In genomic region chr6:17640477-17640917, GRCh38 we compare ENCODE assay signal across 18 cellular contexts. TPM values are rescaled to one million over a fixed set of nuclear protein-coding genes. Genes with fewer than 3 reads are reported as not detected.
DNase-seq lines count a peak whose midpoint lies in the region; ATAC-seq and TF ChIP-seq lines count a peak whose summit lies in the region.
"Had no signal": no experiment of that assay in that cellular context is flagged by ENCODE, and none has a peak within 500 bp of the region (broad histone marks: within the 10 kb centered on the region; RNA-seq: fewer than 3 reads in every experiment).

No MANE protein-coding gene starts in this region.

- CTCF ChIA-PET in IMR-90 (lab: Yijun Ruan, JAX) (no interaction called here), mammary epithelial cell (lab: Charles Lee; ENCODE audit: low non-redundant PET) (no interaction called here)

- BruUV-seq in IMR-90 (replicated peaks; lab: Mats Ljungman, UMichigan) = no TSS peak
- BruUV-seq in mammary epithelial cell (replicated peaks; lab: Mats Ljungman, UMichigan) = no TSS peak

- no peak overlapping the region for H2BK120ac ChIP-seq in IMR-90 (ENCODE audit: low read depth, low read length)

- H3K4me1 Mint-ChIP-seq in natural killer cell = peaks cover 9 to 23% of the 10 kb centered on the region in 2 donors

- H3K4me2 ChIP-seq in IMR-90 (ENCODE audit: low read depth, low read length) (no peak overlapping the region), mammary epithelial cell (ENCODE audit: insufficient read depth, low read depth, low read length) (no peak overlapping the region)
- H3K4me2 ChIP-seq: smooth muscle cell had no signal

- H3K18ac ChIP-seq in IMR-90 (ENCODE audit: low read depth, low read length) = no peak overlapping the region

- no peak for TF ChIP-seq RAD21 in IMR-90 (IDR thresholded peaks at IDR 0.05; ENCODE audit: low read length)

- H3K27ac Mint-ChIP-seq in natural killer cell = peak overlapping the region; percentile 49 to 54

- H3K4ac ChIP-seq in IMR-90 (ENCODE audit: low read depth, low read length) = no peak overlapping the region

- no peak overlapping the region for H2BK5ac ChIP-seq in IMR-90 (ENCODE audit: low read depth, low read length, poor library complexity, severe bottlenecking)

- H3K56ac ChIP-seq in IMR-90 (ENCODE audit: extremely low read depth, insufficient read depth, low read length) = no peak overlapping the region

- no peak overlapping the region for H4K5ac ChIP-seq in IMR-90 (ENCODE audit: low read depth, low read length)

- WGBS in IMR-90 (ENCODE audit: extremely low coverage in 2 of 2, insufficient read length in 1 of 2), 2 experiments = no CpG with 5 or more reads among the region's 3 CpGs
- WGBS in mammary epithelial cell (ENCODE audit: low coverage, missing lambda C conversion rate) = 100% methylated on average over 3 of the region's 3 CpGs

- 0 out of 2 replicates have a peak, but pooled peaks cover 5% of the 10 kb centered on the region for H3K9me1 ChIP-seq in IMR-90 (ENCODE audit: insufficient read depth, low read length)

- H3K79me1 ChIP-seq in IMR-90 (ENCODE audit: low read depth in 1 of 2, low read length in 2 of 2) = peaks cover 14 to 49% of the 10 kb centered on the region in 2 experiments

- H3K4me3 ChIP-seq in IMR-90 (ENCODE audit: insufficient read depth, low read depth, low read length) = no peak overlapping the region
- H3K4me3 ChIP-seq in mammary epithelial cell (replicated peaks in 1 of 3; ENCODE audit: insufficient read depth in 1 of 3, low read depth in 2 of 3, low read length in 3 of 3) = no peak overlapping the region
- H3K4me3 ChIP-seq: lung, smooth muscle cell, testis had no signal

- H3K9me3 ChIP-seq in IMR-90 (ENCODE audit: control insufficient read depth, insufficient read depth, low read length) = no peaks in the 10 kb centered on the region
- no peaks in the 10 kb centered on the region for H3K9me3 ChIP-seq in mammary epithelial cell (replicated peaks; ENCODE audit: insufficient read depth, low read length)
- H3K9me3 ChIP-seq: testis had no signal

- H3K27me3 Mint-ChIP-seq in natural killer cell (ENCODE audit: low read depth in 2 of 2) = no peaks in the 10 kb centered on the region

- no peak overlapping the region for H2AK9ac ChIP-seq in IMR-90 (replicated peaks; ENCODE audit: low read depth, low read length, poor library complexity)

- no peak for ATAC-seq in IMR-90 (ENCODE audit: low read depth)
- no peak for ATAC-seq in natural killer cell

- POLR2A ChIA-PET in IMR-90 (lab: Charles Lee; ENCODE audit: unreplicated experiment) = no interaction called here

- H2AFZ ChIP-seq in IMR-90 (replicated peaks; ENCODE audit: low read length, poor library complexity) (no peak overlapping the region), mammary epithelial cell (ENCODE audit: low read depth, low read length) (no peak overlapping the region)

- H3K36me3 ChIP-seq in IMR-90 (ENCODE audit: control insufficient read depth, insufficient read depth, low read length) (peaks cover 35% of the 10 kb centered on the region), mammary epithelial cell (ENCODE audit: insufficient read depth, low read length) (peaks cover 54% of the 10 kb centered on the region)

- no peak overlapping the region for H3K4me3 Mint-ChIP-seq in natural killer cell

- peaks cover 34% of the 10 kb centered on the region for H3K36me3 Mint-ChIP-seq in natural killer cell

- no peaks in the 10 kb centered on the region for H3K9me3 Mint-ChIP-seq in natural killer cell

- no peak overlapping the region for H3K14ac ChIP-seq in IMR-90 (replicated peaks; ENCODE audit: low read depth, low read length)

- H3K27ac ChIP-seq in IMR-90 (ENCODE audit: insufficient read depth, low read length) = no peak overlapping the region
- H3K27ac ChIP-seq in mammary epithelial cell (ENCODE audit: insufficient read depth, low read depth, low read length) = no peak overlapping the region
- H3K27ac ChIP-seq: 22Rv1, testis had no signal

- H2BK15ac ChIP-seq in IMR-90 (ENCODE audit: low read depth, low read length) = no peak overlapping the region

- TF ChIP-seq CTCF in IMR-90 (conservative IDR thresholded peaks at IDR 0.05; ENCODE audit: low read depth, low read length) (no peak), mammary epithelial cell (conservative IDR thresholded peaks at IDR 0.05 in 1 of 2, IDR thresholded peaks at IDR 0.05 in 1 of 2; ENCODE audit: extremely low read depth in 1 of 2, insufficient read depth in 1 of 2, low read depth in 1 of 2, low read length in 2 of 2) (no peak), natural killer cell (IDR thresholded peaks at IDR 0.05) (no peak)

- dilution Hi-C loops in IMR-90 (cut with HindIII; ENCODE audit: low sequenced_read_pairs, unreplicated experiment) = no loop called here
- dilution Hi-C loops in mammary epithelial cell (cut with HindIII; ENCODE audit: low sequenced_read_pairs) = no loop called here

- DNase-seq in NOMO-1 treated with DMSO at 0.1 percent for 48 hours (lab: John Stamatoyannopoulos, UW; ENCODE audit: unreplicated experiment) (peak; percentile 31), NOMO-1 treated with dmso at 0.1 percent for 144 hours (lab: John Stamatoyannopoulos, UW; ENCODE audit: unreplicated experiment) (no peak), IMR-90 (peak; percentile 35), mammary epithelial cell (peak; percentile 2), natural killer cell (no peak), NCI-H2081 (lab: John Stamatoyannopoulos, UW) (no peak), NCI-H2029 treated with DMSO at 0.1 percent for 48 hours (lab: John Stamatoyannopoulos, UW) (no peak)
- DNase-seq in stimulated activated CD4-positive, alpha-beta T cell treated with anti-CD3 and anti-CD28 coated beads, Interleukin-2, amount 100 ng/mL, for 48 hours = no peak
- DNase-seq: activated CD4-positive, CD25-positive, alpha-beta regulatory T cell treated with anti-CD3 and anti-CD28 coated beads, Interleukin-2, amount 50 U/mL, for 72 hours; Calu3; effector memory CD4-positive, alpha-beta T cell; hippocampal formation; NCI-H2171 treated with DMSO at 0.1 percent for 48 hours; SW 1271; testis had no signal

- H3K27me3 ChIP-seq in IMR-90 (ENCODE audit: control insufficient read depth, insufficient read depth, low read length) (no peaks in the 10 kb centered on the region), mammary epithelial cell (ENCODE audit: insufficient read depth, low read length) (no peaks in the 10 kb centered on the region)
- H3K27me3 ChIP-seq: testis had no signal

- no peak overlapping the region for H3K23ac ChIP-seq in IMR-90 (ENCODE audit: low read depth, low read length)

- 0 out of 2 replicates have a peak, but pooled peaks cover 2% of the 10 kb centered on the region for H3K4me1 ChIP-seq in IMR-90 (ENCODE audit: control insufficient read depth, insufficient read depth, low read length)
- H3K4me1 ChIP-seq in mammary epithelial cell (ENCODE audit: insufficient read depth, low read length) = no peaks in the 10 kb centered on the region
- H3K4me1 ChIP-seq: testis had no signal

- H3K79me2 ChIP-seq in mammary epithelial cell (ENCODE audit: insufficient read depth, low read length) = peaks cover 32% of the 10 kb centered on the region

- in situ Hi-C loops in IMR-90 (cut with MboI; ENCODE audit: low sequenced_read_pairs) = no loop called here
- in situ Hi-C loops in mammary epithelial cell (cut with MboI; ENCODE audit: low sequenced_read_pairs in 2 of 2) = no loop called here

- H2AK5ac ChIP-seq in IMR-90 (ENCODE audit: low read depth, low read length) = no peak overlapping the region

- TF ChIP-seq POLR2A in IMR-90 (IDR thresholded peaks at IDR 0.05; ENCODE audit: low read depth, low read length) = no peak

- intact Hi-C loops in IMR-90 (cut with micrococcal nuclease) (loop anchor here (10.0 kb wide), 1 partner anchor 134 kb away; no protein-coding TSS in a partner anchor), mammary epithelial cell (cut with micrococcal nuclease) (no loop called here), natural killer cell (cut with micrococcal nuclease) (no loop called here)

- H4K8ac ChIP-seq in IMR-90 (ENCODE audit: low read depth in 2 of 2, low read length in 2 of 2) = no peak overlapping the region

- H4K20me1 ChIP-seq in IMR-90 (ENCODE audit: insufficient read depth, low read length) = peaks cover 4% of the 10 kb centered on the region; the same call in 1 of the 2 replicates
- H4K20me1 ChIP-seq in mammary epithelial cell (ENCODE audit: insufficient read depth, low read length) = no peaks in the 10 kb centered on the region

- H4K91ac ChIP-seq in IMR-90 (ENCODE audit: insufficient read depth, low read depth, low read length) = no peak overlapping the region

- no peak overlapping the region for H3K9ac ChIP-seq in IMR-90 (ENCODE audit: low read depth, low read length)
- no peak overlapping the region for H3K9ac ChIP-seq in mammary epithelial cell (ENCODE audit: insufficient read depth, low read length)

- no peak overlapping the region for H2BK20ac ChIP-seq in IMR-90 (ENCODE audit: low read depth, low read length)

TF ChIP-seq in IMR-90, 13 proteins besides CTCF, POLR2A, EP300 and RAD21:
- TF ChIP-seq CHD1 (IDR thresholded peaks at IDR 0.05; ENCODE audit: low read depth, low read length) = no peak
- TF ChIP-seq, protein P1, sequence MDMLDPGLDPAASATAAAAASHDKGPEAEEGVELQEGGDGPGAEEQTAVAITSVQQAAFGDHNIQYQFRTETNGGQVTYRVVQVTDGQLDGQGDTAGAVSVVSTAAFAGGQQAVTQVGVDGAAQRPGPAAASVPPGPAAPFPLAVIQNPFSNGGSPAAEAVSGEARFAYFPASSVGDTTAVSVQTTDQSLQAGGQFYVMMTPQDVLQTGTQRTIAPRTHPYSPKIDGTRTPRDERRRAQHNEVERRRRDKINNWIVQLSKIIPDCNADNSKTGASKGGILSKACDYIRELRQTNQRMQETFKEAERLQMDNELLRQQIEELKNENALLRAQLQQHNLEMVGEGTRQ (IDR thresholded peaks at IDR 0.05; ENCODE audit: low read depth, low read length) = no peak
- peak; percentile 61; the same call in 1 of the 2 replicates for TF ChIP-seq CEBPB (IDR thresholded peaks at IDR 0.05; ENCODE audit: low read depth, low read length)

RNA-seq across cellular contexts. Expression of gene FAM8A1, which starts 40.4 kb away (rescaled TPM):
- total RNA-seq in IMR-90 (2012; rRNA removed) = 8.2 and 17.2 TPM in 2 replicates
- polyA plus RNA-seq in IMR-90 (2012; rRNA removed) = 6.2 and 8.1 TPM in 2 replicates
- 2.0 and 2.6 TPM in 2 replicates for polyA plus RNA-seq in IMR-90 (2012; cell fraction: cytosol; rRNA removed)
- polyA plus RNA-seq in IMR-90 (2012; cell fraction: nucleus; rRNA removed; ENCODE audit: low replicate concordance) = 2.6 and 8.1 TPM in 2 replicates
- 10 to 100 TPM in 1 of 2 donors, 1 to 10 TPM in 1; 8.9 to 16.2 TPM for total RNA-seq in mammary epithelial cell
- polyA plus RNA-seq in mammary epithelial cell = 4.0 TPM
- polyA minus RNA-seq in mammary epithelial cell = 4.3 TPM
- 10 to 100 TPM; 32.1 to 45.4 (median 35.5) TPM for total RNA-seq in natural killer cell

Comparison
In these comparisons a context has a peak if more than half of its experiments do, and no peak if none do; other contexts are left out.
1. DNase-seq: peak in NOMO-1 treated with DMSO at 0.1 percent for 48 hours (single experiment), IMR-90 (single experiment) and mammary epithelial cell (single experiment); none in NOMO-1 treated with dmso at 0.1 percent for 144 hours (single experiment), natural killer cell (single experiment), stimulated activated CD4-positive, alpha-beta T cell treated with anti-CD3 and anti-CD28 coated beads, Interleukin-2, amount 100 ng/mL, for 48 hours (0 of 2), NCI-H2081 (0 of 2) and NCI-H2029 treated with DMSO at 0.1 percent for 48 hours (single experiment).